ENCODE assay signal across 10 cellular contexts in the genomic region with DNA sequence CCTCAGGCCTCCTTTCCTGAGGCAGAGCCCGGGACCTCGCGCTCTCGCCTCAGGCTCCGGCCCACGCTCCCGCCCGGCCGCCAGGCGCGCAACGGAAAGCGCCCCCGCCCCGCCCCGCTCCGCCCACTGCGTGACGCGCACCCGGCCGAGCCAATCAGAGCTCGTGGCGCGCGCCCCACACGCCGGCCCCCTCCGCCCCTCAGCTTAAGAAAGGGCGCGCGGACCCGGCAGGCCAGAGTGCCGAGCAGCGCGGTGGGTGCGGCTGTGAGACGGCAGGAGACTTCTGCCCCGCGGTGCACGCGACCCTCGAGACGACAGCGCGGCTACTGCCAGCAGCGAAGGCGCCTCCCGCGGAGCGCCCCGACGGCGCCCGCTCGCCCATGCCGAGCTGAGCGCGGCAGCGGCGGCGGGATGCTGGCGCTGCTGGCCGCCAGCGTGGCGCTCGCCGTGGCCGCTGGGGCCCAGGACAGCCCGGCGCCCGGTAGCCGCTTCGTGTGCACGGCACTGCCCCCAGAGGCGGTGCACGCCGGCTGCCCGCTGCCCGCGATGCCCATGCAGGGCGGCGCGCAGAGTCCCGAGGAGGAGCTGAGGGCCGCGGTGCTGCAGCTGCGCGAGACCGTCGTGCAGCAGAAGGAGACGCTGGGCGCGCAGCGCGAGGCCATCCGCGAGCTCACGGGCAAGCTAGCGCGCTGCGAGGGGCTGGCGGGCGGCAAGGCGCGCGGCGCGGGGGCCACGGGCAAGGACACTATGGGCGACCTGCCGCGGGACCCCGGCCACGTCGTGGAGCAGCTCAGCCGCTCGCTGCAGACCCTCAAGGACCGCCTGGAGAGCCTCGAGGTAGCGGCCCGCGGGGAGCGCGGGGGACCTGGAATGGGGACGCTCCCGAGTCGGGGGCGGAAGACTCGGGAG. TPM values are rescaled to one million over a fixed set of nuclear protein-coding genes. Genes with fewer than 3 reads are reported as not detected.
DNase-seq lines count a peak whose midpoint lies in the region; ATAC-seq and TF ChIP-seq lines count a peak whose summit lies in the region.
"Had no signal": no experiment of that assay in that cellular context is flagged by ENCODE, and none has a peak within 500 bp of the region (broad histone marks: within the 10 kb centered on the region; RNA-seq: fewer than 3 reads in every experiment).

A gene with protein sequence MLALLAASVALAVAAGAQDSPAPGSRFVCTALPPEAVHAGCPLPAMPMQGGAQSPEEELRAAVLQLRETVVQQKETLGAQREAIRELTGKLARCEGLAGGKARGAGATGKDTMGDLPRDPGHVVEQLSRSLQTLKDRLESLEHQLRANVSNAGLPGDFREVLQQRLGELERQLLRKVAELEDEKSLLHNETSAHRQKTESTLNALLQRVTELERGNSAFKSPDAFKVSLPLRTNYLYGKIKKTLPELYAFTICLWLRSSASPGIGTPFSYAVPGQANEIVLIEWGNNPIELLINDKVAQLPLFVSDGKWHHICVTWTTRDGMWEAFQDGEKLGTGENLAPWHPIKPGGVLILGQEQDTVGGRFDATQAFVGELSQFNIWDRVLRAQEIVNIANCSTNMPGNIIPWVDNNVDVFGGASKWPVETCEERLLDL (plus strand): TSS at position 235 of the 909 bp plus-strand sequence. CDS start 177 bp downstream, at position 412.

- peaks cover 2% of the 10 kb centered on the region for H3K36me3 ChIP-seq in endocrine pancreas (ENCODE audit: control insufficient read depth, insufficient read depth, low read length)
- no peaks in the 10 kb centered on the region for H3K36me3 ChIP-seq in ovary

- H3K4me1 ChIP-seq in endocrine pancreas (ENCODE audit: control insufficient read depth, insufficient read depth, low read length) (peaks cover 4% of the 10 kb centered on the region), ovary (ENCODE audit: insufficient read depth) (peaks cover 3% of the 10 kb centered on the region)

- peaks cover 3 to 9% (median 4%) of the 10 kb centered on the region in 3 donors for H3K4me1 Mint-ChIP-seq in naive B cell

- H3K9me3 ChIP-seq in endocrine pancreas (ENCODE audit: control insufficient read depth, low read length) (no peaks in the 10 kb centered on the region), ovary (no peaks in the 10 kb centered on the region)

- H3K27me3 ChIP-seq in endocrine pancreas (ENCODE audit: control insufficient read depth, insufficient read depth, low read length) (no peaks in the 10 kb centered on the region), ovary (no peaks in the 10 kb centered on the region)

- no peak within 1 kb of the TSS for H3K27ac ChIP-seq in ovary

- H3K4me3 Mint-ChIP-seq in naive B cell = peak within 1 kb of the TSS in 6 of 8 donors; percentile 25 to 81 (median 48)
- H3K4me3 Mint-ChIP-seq: dendritic cell treated with granulocyte-macrophage colony-stimulating factor and Interleukin-4, amounts not matched to agents 40 ng/mL and 50 ng/mL, for 4 days had no signal

- H3K36me3 Mint-ChIP-seq in naive B cell = peaks cover 0 to 15% of the 10 kb centered on the region in 2 donors

- intact Hi-C loops in ovary (cut with DNase I) = no loop called here

- H3K9me3 Mint-ChIP-seq in naive B cell = peaks cover 0 to 5% (median 3%) of the 10 kb centered on the region in 7 donors

- no peak within 1 kb of the TSS for H3K4me3 ChIP-seq in endocrine pancreas (ENCODE audit: control insufficient read depth, insufficient read depth, low read length)
- no peak within 1 kb of the TSS for H3K4me3 ChIP-seq in ovary

- DNase-seq in DMS153 treated with DMSO at 0.1 percent for 48 hours (lab: John Stamatoyannopoulos, UW; ENCODE audit: unreplicated experiment) (peak; percentile 76), NCI-H345 (lab: John Stamatoyannopoulos, UW) (peak; percentile 95), naive B cell (no peak), SHP77 treated with DMSO at 0.1 percent for 48 hours (lab: John Stamatoyannopoulos, UW) (no peak), ovary (no peak)

- peak within 1 kb of the TSS; percentile 82 for H3K9ac ChIP-seq in endocrine pancreas (ENCODE audit: control insufficient read depth, insufficient read depth, low read length)

- 1 to 4% (median 2%) methylated on average over 79 to 130 of the region's 130 CpGs for WGBS in ovary, 3 donors

- peaks cover 52 to 66% (median 59%) of the 10 kb centered on the region in 3 donors for H3K27me3 Mint-ChIP-seq in naive B cell

- no peak for TF ChIP-seq POLR2A in ovary (IDR thresholded peaks at IDR 0.05)

- no peak for TF ChIP-seq CTCF in ovary (IDR thresholded peaks at IDR 0.05)

- TF ChIP-seq EP300 in ovary (IDR thresholded peaks at IDR 0.05) = no peak

- peak within 1 kb of the TSS in 1 of 6 donors; percentile 22 for H3K27ac Mint-ChIP-seq in naive B cell
- H3K27ac Mint-ChIP-seq: dendritic cell treated with granulocyte-macrophage colony-stimulating factor and Interleukin-4, amounts not matched to agents 40 ng/mL and 50 ng/mL, for 4 days; stimulated activated naive CD8-positive, alpha-beta T cell treated with anti-CD3 and anti-CD28 coated beads, Interleukin-15, Interleukin-2, amounts not matched to agents 100 ng/mL and 50 ng/mL, for 24 hours had no signal

- ATAC-seq in naive B cell (ENCODE audit: low read depth in 2 of 2) (no peak), HG03442 (IDR thresholded peaks at IDR 0.05; ENCODE audit: unreplicated experiment) (no peak), HG03108 (IDR thresholded peaks at IDR 0.05; ENCODE audit: unreplicated experiment) (no peak)

RNA-seq across cellular contexts. Expression of the gene that starts here (rescaled TPM):
- polyA plus RNA-seq in naive B cell (ENCODE audit: low read depth in 6 of 6) = not detected
- 10 to 100 TPM in 1 of 7 donors, 1 to 10 TPM in 5, under 1 TPM in 1; 0.38 to 16.9 (median 4.4) TPM for total RNA-seq in ovary
- polyA plus RNA-seq in ovary = 10 to 100 TPM; 12.5 to 75.7 TPM

Comparison
In these comparisons a context has a peak if more than half of its experiments do, and no peak if none do; other contexts are left out.
1. RNA of the gene that starts here (polyA plus RNA-seq): 12.5 to 75.7 TPM in ovary; not detected in naive B cell; every median in the first group is over 10 times any median in the second.
2. DNase-seq: peak in DMS153 treated with DMSO at 0.1 percent for 48 hours (single experiment) and NCI-H345 (single experiment); none in naive B cell (single experiment), SHP77 treated with DMSO at 0.1 percent for 48 hours (single experiment) and ovary (0 of 5).